1 cellular context compared by ENCODE assay signal in the genomic region with DNA sequence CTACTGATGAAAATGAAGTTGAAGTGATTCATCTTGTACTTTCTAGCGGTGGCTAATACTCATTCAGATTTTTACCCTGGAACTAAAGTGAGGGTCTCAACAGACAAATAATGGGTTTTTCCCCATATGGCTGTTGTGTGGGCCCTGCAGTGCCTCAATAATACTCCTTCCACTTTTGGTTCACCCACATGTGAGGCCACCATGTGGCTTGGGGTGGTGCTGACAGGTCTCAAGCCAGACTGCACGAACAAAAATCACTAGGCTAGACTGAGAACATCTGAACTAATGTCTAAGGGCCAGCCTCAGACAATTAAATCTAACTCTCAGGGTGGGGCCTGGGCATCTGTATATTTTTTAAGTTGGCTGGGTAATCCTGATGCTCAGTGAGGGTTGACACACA.
TF ChIP-seq lines count a peak whose summit lies in the region.

No MANE protein-coding gene starts in this region.

TF ChIP-seq in HCT116, 20 proteins besides CTCF, POLR2A, EP300 and RAD21 (continued from another document):
- TF ChIP-seq ZNF274 (IDR thresholded peaks at IDR 0.05; ENCODE audit: low read depth, low read length) = no peak
- no peak for TF ChIP-seq TCF7L2 (IDR thresholded peaks at IDR 0.05; ENCODE audit: borderline replicate concordance, extremely low read depth, insufficient read depth, insufficient read length)
- TF ChIP-seq FOSL1 (IDR thresholded peaks at IDR 0.05; ENCODE audit: low read depth) = no peak
- no peak for TF ChIP-seq EZH2 (IDR thresholded peaks at IDR 0.05)
- TF ChIP-seq CBX3 (IDR thresholded peaks at IDR 0.05; ENCODE audit: low read depth) = no peak
- TF ChIP-seq, protein P1, sequence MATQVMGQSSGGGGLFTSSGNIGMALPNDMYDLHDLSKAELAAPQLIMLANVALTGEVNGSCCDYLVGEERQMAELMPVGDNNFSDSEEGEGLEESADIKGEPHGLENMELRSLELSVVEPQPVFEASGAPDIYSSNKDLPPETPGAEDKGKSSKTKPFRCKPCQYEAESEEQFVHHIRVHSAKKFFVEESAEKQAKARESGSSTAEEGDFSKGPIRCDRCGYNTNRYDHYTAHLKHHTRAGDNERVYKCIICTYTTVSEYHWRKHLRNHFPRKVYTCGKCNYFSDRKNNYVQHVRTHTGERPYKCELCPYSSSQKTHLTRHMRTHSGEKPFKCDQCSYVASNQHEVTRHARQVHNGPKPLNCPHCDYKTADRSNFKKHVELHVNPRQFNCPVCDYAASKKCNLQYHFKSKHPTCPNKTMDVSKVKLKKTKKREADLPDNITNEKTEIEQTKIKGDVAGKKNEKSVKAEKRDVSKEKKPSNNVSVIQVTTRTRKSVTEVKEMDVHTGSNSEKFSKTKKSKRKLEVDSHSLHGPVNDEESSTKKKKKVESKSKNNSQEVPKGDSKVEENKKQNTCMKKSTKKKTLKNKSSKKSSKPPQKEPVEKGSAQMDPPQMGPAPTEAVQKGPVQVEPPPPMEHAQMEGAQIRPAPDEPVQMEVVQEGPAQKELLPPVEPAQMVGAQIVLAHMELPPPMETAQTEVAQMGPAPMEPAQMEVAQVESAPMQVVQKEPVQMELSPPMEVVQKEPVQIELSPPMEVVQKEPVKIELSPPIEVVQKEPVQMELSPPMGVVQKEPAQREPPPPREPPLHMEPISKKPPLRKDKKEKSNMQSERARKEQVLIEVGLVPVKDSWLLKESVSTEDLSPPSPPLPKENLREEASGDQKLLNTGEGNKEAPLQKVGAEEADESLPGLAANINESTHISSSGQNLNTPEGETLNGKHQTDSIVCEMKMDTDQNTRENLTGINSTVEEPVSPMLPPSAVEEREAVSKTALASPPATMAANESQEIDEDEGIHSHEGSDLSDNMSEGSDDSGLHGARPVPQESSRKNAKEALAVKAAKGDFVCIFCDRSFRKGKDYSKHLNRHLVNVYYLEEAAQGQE (IDR thresholded peaks at IDR 0.05; ENCODE audit: low read depth) = no peak
- TF ChIP-seq EZH2phosphoT487 (IDR thresholded peaks at IDR 0.05; ENCODE audit: borderline replicate concordance) = no peak
